In the genomic region with DNA sequence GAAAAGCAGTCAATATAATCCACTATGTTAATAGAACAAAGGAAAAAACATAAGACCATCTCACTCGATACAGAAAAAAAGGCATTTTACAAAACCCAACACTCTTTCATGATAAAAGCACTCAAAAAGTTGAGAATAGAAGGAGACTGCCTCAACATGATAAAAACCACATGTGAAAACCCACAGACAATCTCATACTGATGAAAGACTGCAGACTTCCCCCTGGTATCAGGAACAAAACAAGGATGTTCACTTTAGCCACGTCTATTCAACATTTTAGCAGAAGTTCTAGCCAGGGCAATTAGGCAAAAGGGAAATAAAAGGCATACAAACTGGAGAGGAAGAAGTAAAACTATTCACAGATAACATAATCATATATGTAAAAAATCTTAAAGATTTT, we compare ENCODE assay signal across 15 cellular contexts.
DNase-seq lines count a peak whose midpoint lies in the region; ATAC-seq and TF ChIP-seq lines count a peak whose summit lies in the region.
"Had no signal": no experiment of that assay in that cellular context is flagged by ENCODE, and none has a peak within 500 bp of the region (broad histone marks: within the 10 kb centered on the region; RNA-seq: fewer than 3 reads in every experiment).

No MANE protein-coding gene starts in this region.

- H2BK5ac ChIP-seq in neuronal stem cell (ENCODE audit: low read length) = no peak overlapping the region

- no peak overlapping the region for H3K4me3 ChIP-seq in neuronal stem cell (ENCODE audit: low read length in 2 of 2)
- H3K4me3 ChIP-seq in uterus = no peak overlapping the region
- H3K4me3 ChIP-seq: BLaER1 treated with 17β-estradiol and CSF1 and Interleukin-3, amounts not matched to agents 10 nM and 100 nM had no signal

- intact Hi-C loops in uterus (cut with DNase I; ENCODE audit: low total_unique reads) = no loop called here

- no peak overlapping the region for H4K8ac ChIP-seq in neuronal stem cell (ENCODE audit: low read depth, low read length)

- no peak overlapping the region for H3K4ac ChIP-seq in neuronal stem cell (ENCODE audit: low read length)

- TF ChIP-seq POLR2A in uterus (IDR thresholded peaks at IDR 0.05) = no peak

- H2BK120ac ChIP-seq in neuronal stem cell (ENCODE audit: low read depth, low read length) = no peak overlapping the region

- no peak overlapping the region for H2BK15ac ChIP-seq in neuronal stem cell (ENCODE audit: low read length)

- H3K36me3 ChIP-seq in neuronal stem cell (replicated peaks in 1 of 2; ENCODE audit: control insufficient read depth in 2 of 2, insufficient read depth in 2 of 2, low read length in 2 of 2) = no peaks in the 10 kb centered on the region
- H3K36me3 ChIP-seq in uterus = no peaks in the 10 kb centered on the region
- H3K36me3 ChIP-seq: BLaER1 treated with 17β-estradiol and CSF1 and Interleukin-3, amounts not matched to agents 10 nM and 100 nM had no signal

- no peaks in the 10 kb centered on the region for H3K27me3 ChIP-seq in neuronal stem cell (ENCODE audit: control insufficient read depth in 3 of 3, insufficient read depth in 3 of 3, low read depth in 1 of 3, low read length in 3 of 3)
- H3K27me3 ChIP-seq in uterus = no peaks in the 10 kb centered on the region

- peak overlapping the region; percentile 46 for H3K27ac ChIP-seq in neuronal stem cell (replicated peaks; ENCODE audit: low read length)
- H3K27ac ChIP-seq in uterus = no peak overlapping the region
- H3K27ac ChIP-seq: BLaER1 treated with 17β-estradiol and CSF1 and Interleukin-3, amounts not matched to agents 10 nM and 100 nM had no signal

- no peak for TF ChIP-seq CTCF in uterus (IDR thresholded peaks at IDR 0.05)

- no peak overlapping the region for H3K14ac ChIP-seq in neuronal stem cell (ENCODE audit: low read length)

- H3K4me1 ChIP-seq in neuronal stem cell (ENCODE audit: control insufficient read depth in 2 of 2, insufficient read depth in 1 of 2, low read depth in 1 of 2, low read length in 2 of 2) (peaks cover 0 to 5% of the 10 kb centered on the region in 2 donors), uterus (no peaks in the 10 kb centered on the region)

- no peaks in the 10 kb centered on the region for H3K9me3 ChIP-seq in neuronal stem cell (replicated peaks in 1 of 2; ENCODE audit: control insufficient read depth in 2 of 2, insufficient read depth in 1 of 2, low read depth in 1 of 2, low read length in 2 of 2)
- H3K9me3 ChIP-seq in uterus = no peaks in the 10 kb centered on the region

- WGBS in neuronal stem cell (ENCODE audit: extremely low coverage in 2 of 2, insufficient read length in 2 of 2, insufficient replicate concordance in 1 of 2), 2 donors = no CpG with 5 or more reads among the region's 2 CpGs

- DNase-seq in KBM-7 = peak; percentile 2
- DNase-seq in NOMO-1 treated with DMSO at 0.1 percent for 48 hours (lab: John Stamatoyannopoulos, UW; ENCODE audit: unreplicated experiment) = peak; percentile 77
- DNase-seq in SKM-1 (lab: John Stamatoyannopoulos, UW; ENCODE audit: unreplicated experiment) = peak; percentile 52
- DNase-seq in neuronal stem cell (ENCODE audit: low spot score) = no peak
- DNase-seq in uterus = no peak
- DNase-seq: ACHN; Calu3; CD4-positive, alpha-beta T cell; DMS 273 treated with DMSO at 0.1 percent for 48 hours; GOT3; H9 had no signal

- no peak overlapping the region for H4K91ac ChIP-seq in neuronal stem cell (ENCODE audit: low read depth, low read length, poor library complexity)

- in situ Hi-C loops in KBM-7 (cut with MboI; ENCODE audit: low pct_unique_long_range_greater_than_20kb, low sequenced_read_pairs) = no loop called here

- no peak overlapping the region for H3K9ac ChIP-seq in neuronal stem cell (ENCODE audit: low read depth, low read length, poor library complexity)
- H3K9ac ChIP-seq: BLaER1 treated with 17β-estradiol and CSF1 and Interleukin-3, amounts not matched to agents 10 nM and 100 nM had no signal

- no peak overlapping the region for H2AK5ac ChIP-seq in neuronal stem cell (ENCODE audit: low read depth, low read length)

- H3K4me2 ChIP-seq in neuronal stem cell (ENCODE audit: insufficient read depth, low read length, poor library complexity, severe bottlenecking) = no peak overlapping the region

- no peak overlapping the region for H3K23ac ChIP-seq in neuronal stem cell (ENCODE audit: low read depth, low read length, poor library complexity)

- ATAC-seq in GM21717 (IDR thresholded peaks at IDR 0.05; ENCODE audit: unreplicated experiment) (no peak), GM21515 (IDR thresholded peaks at IDR 0.05; ENCODE audit: unreplicated experiment) (no peak)
- ATAC-seq: HepG2 had no signal

- no peaks in the 10 kb centered on the region for H3K79me1 ChIP-seq in neuronal stem cell (ENCODE audit: low read depth, low read length)

- no peak overlapping the region for H2BK12ac ChIP-seq in neuronal stem cell (ENCODE audit: low read length)

- H3K18ac ChIP-seq in neuronal stem cell (ENCODE audit: low read length) = no peak overlapping the region

- H2AFZ ChIP-seq in neuronal stem cell (ENCODE audit: low read length) = no peak overlapping the region

Comparison
In these comparisons a context has a peak if more than half of its experiments do, and no peak if none do; other contexts are left out.
1. DNase-seq: peak in KBM-7 (single experiment), NOMO-1 treated with DMSO at 0.1 percent for 48 hours (single experiment) and SKM-1 (single experiment); none in neuronal stem cell (single experiment) and uterus (0 of 2).